Comparison of ENCODE assay signal across 8 cellular contexts in genomic region chr13:74135306-74136088, GRCh38. TPM values are rescaled to one million over a fixed set of nuclear protein-coding genes. Genes with fewer than 3 reads are reported as not detected.
DNase-seq lines count a peak whose midpoint lies in the region; ATAC-seq and TF ChIP-seq lines count a peak whose summit lies in the region.

No MANE protein-coding gene starts in this region.

- H3K4me2 ChIP-seq in osteoblast (ENCODE audit: insufficient read depth, low read length): peak overlapping the region; percentile 92

- ATAC-seq in GM21423 (IDR thresholded peaks at IDR 0.05; ENCODE audit: unreplicated experiment) (peak; percentile 42), upper lobe of left lung (ENCODE audit: low FRiP score in 2 of 2) (peak; percentile 56 to 80)

- H3K4me3 ChIP-seq in HUES6 (ENCODE audit: low read depth, low read length) (peak overlapping the region; percentile 87), osteoblast (ENCODE audit: insufficient read depth, low read length) (peak overlapping the region; percentile 85), upper lobe of left lung (peak overlapping the region; percentile 83 to 93 (median 89))

- TF ChIP-seq POLR2A in upper lobe of left lung (IDR thresholded peaks at IDR 0.05): no peak

- no peaks in the 10 kb centered on the region for H4K20me1 ChIP-seq in osteoblast (ENCODE audit: insufficient read depth, low read length)

- WGBS in upper lobe of left lung, 2 donors: 0 to 1% methylated on average over 18 to 38 of the region's 76 CpGs

- no peak for TF ChIP-seq EP300 in upper lobe of left lung (IDR thresholded peaks at IDR 0.05)

- peaks cover 32% of the 10 kb centered on the region for H3K79me2 ChIP-seq in osteoblast (ENCODE audit: insufficient read depth, low read length)

- H2AFZ ChIP-seq in osteoblast (ENCODE audit: low read length): peak overlapping the region; percentile 87

- peak; percentile 2 for DNase-seq in DMS53 treated with DMSO at 0.1 percent for 48 hours (lab: John Stamatoyannopoulos, UW; ENCODE audit: unreplicated experiment)
- peak; percentile 76 for DNase-seq in RPMI7951 (ENCODE audit: low read depth)
- DNase-seq in activated naive CD4-positive, alpha-beta T cell (lab: John Stamatoyannopoulos, UW): peak; percentile 22 to 63 (median 37)
- DNase-seq in globus pallidus (ENCODE audit: low spot score): peak; percentile 33
- DNase-seq in osteoblast (ENCODE audit: insufficient read length, low spot score, missing footprints): peak; percentile 93
- peak; percentile 50 to 94 for DNase-seq in upper lobe of left lung

- H3K36me3 ChIP-seq in HUES6 (ENCODE audit: control insufficient read depth, insufficient read depth, low read length) (no peaks in the 10 kb centered on the region), osteoblast (ENCODE audit: insufficient read depth, low read length) (no peaks in the 10 kb centered on the region), upper lobe of left lung (no peaks in the 10 kb centered on the region)

- H3K27ac ChIP-seq in HUES6 (ENCODE audit: low read depth, low read length): peak overlapping the region; percentile 81; the same call in 1 of the 2 replicates
- peak overlapping the region; percentile 97 for H3K27ac ChIP-seq in osteoblast (ENCODE audit: low read depth, low read length)
- peak overlapping the region; percentile 83 to 93 (median 88) for H3K27ac ChIP-seq in upper lobe of left lung

- H3K9ac ChIP-seq in HUES6 (ENCODE audit: low read length): peak overlapping the region; percentile 88

- H3K9me3 ChIP-seq in HUES6 (ENCODE audit: control insufficient read depth, insufficient read depth, low read depth, low read length): no peaks in the 10 kb centered on the region
- H3K9me3 ChIP-seq in osteoblast (ENCODE audit: low read depth, low read length): no peaks in the 10 kb centered on the region
- H3K9me3 ChIP-seq in upper lobe of left lung: no peaks in the 10 kb centered on the region

- TF ChIP-seq CTCF in osteoblast (IDR thresholded peaks at IDR 0.05; ENCODE audit: extremely low read depth, low read depth, low read length) (no peak), upper lobe of left lung (IDR thresholded peaks at IDR 0.05) (no peak)

- peaks cover 7% of the 10 kb centered on the region for H3K4me1 ChIP-seq in HUES6 (ENCODE audit: control insufficient read depth, insufficient read depth, low read length)
- peaks cover 20% of the 10 kb centered on the region for H3K4me1 ChIP-seq in osteoblast (ENCODE audit: insufficient read depth, low read length)
- H3K4me1 ChIP-seq in upper lobe of left lung: peaks cover 4 to 35% (median 14%) of the 10 kb centered on the region in 4 donors

- peaks cover 15% of the 10 kb centered on the region; the same call in 1 of the 2 replicates for H3K27me3 ChIP-seq in HUES6 (ENCODE audit: control insufficient read depth, insufficient read depth, low read length)
- H3K27me3 ChIP-seq in osteoblast (ENCODE audit: insufficient read depth, low read length): no peaks in the 10 kb centered on the region
- H3K27me3 ChIP-seq in upper lobe of left lung: peaks cover 0 to 6% (median 0%) of the 10 kb centered on the region in 4 donors

RNA-seq across cellular contexts. Expression of gene KLF12, which starts 1.3 kb away (rescaled TPM):
- total RNA-seq in RPMI7951 (2014; rRNA removed; shearing (Covaris generic)): 7.4 and 9.6 TPM in 2 replicates
- 43.4 and 44.8 TPM in 2 replicates for total RNA-seq in osteoblast
- 10 to 100 TPM in 1 of 6 donors, 1 to 10 TPM in 5; 3.1 to 10.1 (median 4.8) TPM for total RNA-seq in upper lobe of left lung

Comparison
In these comparisons a context has a peak if more than half of its experiments do, and no peak if none do; other contexts are left out.
1. Peak in every context shown above with its lines: DNase-seq, ATAC-seq, H3K4me3 ChIP-seq and H3K27ac ChIP-seq.
2. DNase-seq: peak in every context shown above with its lines; median percentile 93 in osteoblast; 76 in RPMI7951; 72 in upper lobe of left lung; 37 in activated naive CD4-positive, alpha-beta T cell; 33 in globus pallidus; 2 in DMS53 treated with DMSO at 0.1 percent for 48 hours.